In the genomic region with DNA sequence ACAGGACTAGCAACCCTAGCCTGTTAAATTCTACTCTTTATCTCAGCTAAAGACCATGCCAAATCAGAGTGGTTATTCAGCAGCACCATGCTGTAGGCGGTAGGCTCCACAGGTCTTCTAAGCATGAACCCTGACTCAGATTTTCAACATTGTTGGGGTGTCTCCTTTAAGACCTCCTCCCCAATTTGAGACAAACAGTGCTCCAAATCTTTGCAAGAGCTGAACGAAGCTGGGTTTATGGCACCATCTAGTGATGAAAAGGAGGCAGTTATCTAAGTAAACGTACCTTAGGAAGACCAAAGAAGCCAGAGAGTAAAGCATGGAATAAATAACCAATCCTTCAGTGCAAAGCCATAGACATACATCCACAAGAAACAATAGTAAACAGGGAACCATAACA, we compare ENCODE assay signal across 8 cellular contexts.
DNase-seq lines count a peak whose midpoint lies in the region; FAIRE-seq and TF ChIP-seq lines count a peak whose summit lies in the region.

No MANE protein-coding gene starts in this region.

- peak; percentile 38; the same call in 1 of the 2 replicates for TF ChIP-seq CTCF in GM12874 (IDR thresholded peaks at IDR 0.05; ENCODE audit: insufficient read depth, low read depth, low read length)
- no peak for TF ChIP-seq CTCF in GM20000 (IDR thresholded peaks at IDR 0.05; ENCODE audit: extremely low read depth, missing control alignments)

- H3K4me3 ChIP-seq in CD4-positive, alpha-beta memory T cell (ENCODE audit: low read length in 2 of 2), result no peak overlapping the region

- H3K36me3 Mint-ChIP-seq in CD4-positive, alpha-beta memory T cell, result no peaks in the 10 kb centered on the region

- H3K27ac Mint-ChIP-seq in CD4-positive, alpha-beta memory T cell, result no peak overlapping the region

- intact Hi-C loops in CD4-positive, alpha-beta memory T cell (cut with micrococcal nuclease), result no loop called here

- H3K27ac ChIP-seq in CD4-positive, alpha-beta memory T cell (ENCODE audit: low read depth, low read length), result no peak overlapping the region

- H3K27me3 ChIP-seq in CD4-positive, alpha-beta memory T cell (ENCODE audit: insufficient read depth, low read length), result no peaks in the 10 kb centered on the region

- H3K4me1 ChIP-seq in CD4-positive, alpha-beta memory T cell (ENCODE audit: insufficient read depth, low read length), result no peaks in the 10 kb centered on the region

- peaks cover 10 to 41% (median 26%) of the 10 kb centered on the region in 8 donors for H3K9me3 Mint-ChIP-seq in CD4-positive, alpha-beta memory T cell

- DNase-seq in A172 (ENCODE audit: low spot score) (peak; percentile 26), NCI-H82 (lab: John Stamatoyannopoulos, UW) (peak; percentile 51), erythroblast (lab: John Stamatoyannopoulos, UW) (peak; percentile 23 to 29), GM20000 (ENCODE audit: low spot score) (no peak), RCC 7860 (ENCODE audit: low spot score) (no peak), middle frontal gyrus (ENCODE audit: extremely low spot score, low spot score) (no peak)
- DNase-seq in CD4-positive, alpha-beta memory T cell, result no peak

- H3K4me3 Mint-ChIP-seq in CD4-positive, alpha-beta memory T cell, result no peak overlapping the region

- POLR2A ChIA-PET in CD4-positive, alpha-beta memory T cell (lab: Charles Lee; ENCODE audit: partially characterized antibody), result no interaction called here

- FAIRE-seq in RCC 7860 (lab: Jason Lieb, UNC), result no peak

- H3K4me1 Mint-ChIP-seq in CD4-positive, alpha-beta memory T cell, result no peaks in the 10 kb centered on the region

- TF ChIP-seq POLR2A in erythroblast (IDR thresholded peaks at IDR 0.05; ENCODE audit: low read length), result no peak

- no peaks in the 10 kb centered on the region for H3K27me3 Mint-ChIP-seq in CD4-positive, alpha-beta memory T cell

- no peaks in the 10 kb centered on the region for H3K36me3 ChIP-seq in CD4-positive, alpha-beta memory T cell (ENCODE audit: insufficient read depth, low read length)

- H3K9me3 ChIP-seq in CD4-positive, alpha-beta memory T cell (ENCODE audit: control insufficient read depth in 1 of 2, low read length in 2 of 2), result peaks cover 0 to 7% of the 10 kb centered on the region in 2 donors

- CTCF ChIA-PET in CD4-positive, alpha-beta memory T cell (lab: Charles Lee; ENCODE audit: partially characterized antibody), result no interaction called here

Comparison
In these comparisons a context has a peak if more than half of its experiments do, and no peak if none do; other contexts are left out.
1. DNase-seq: peak in A172 (single experiment), NCI-H82 (single experiment) and erythroblast (2 of 2); none in GM20000 (single experiment), RCC 7860 (single experiment), middle frontal gyrus (single experiment) and CD4-positive, alpha-beta memory T cell (0 of 5).